ENCODE assay signal across 1 cellular context in the genomic region with DNA sequence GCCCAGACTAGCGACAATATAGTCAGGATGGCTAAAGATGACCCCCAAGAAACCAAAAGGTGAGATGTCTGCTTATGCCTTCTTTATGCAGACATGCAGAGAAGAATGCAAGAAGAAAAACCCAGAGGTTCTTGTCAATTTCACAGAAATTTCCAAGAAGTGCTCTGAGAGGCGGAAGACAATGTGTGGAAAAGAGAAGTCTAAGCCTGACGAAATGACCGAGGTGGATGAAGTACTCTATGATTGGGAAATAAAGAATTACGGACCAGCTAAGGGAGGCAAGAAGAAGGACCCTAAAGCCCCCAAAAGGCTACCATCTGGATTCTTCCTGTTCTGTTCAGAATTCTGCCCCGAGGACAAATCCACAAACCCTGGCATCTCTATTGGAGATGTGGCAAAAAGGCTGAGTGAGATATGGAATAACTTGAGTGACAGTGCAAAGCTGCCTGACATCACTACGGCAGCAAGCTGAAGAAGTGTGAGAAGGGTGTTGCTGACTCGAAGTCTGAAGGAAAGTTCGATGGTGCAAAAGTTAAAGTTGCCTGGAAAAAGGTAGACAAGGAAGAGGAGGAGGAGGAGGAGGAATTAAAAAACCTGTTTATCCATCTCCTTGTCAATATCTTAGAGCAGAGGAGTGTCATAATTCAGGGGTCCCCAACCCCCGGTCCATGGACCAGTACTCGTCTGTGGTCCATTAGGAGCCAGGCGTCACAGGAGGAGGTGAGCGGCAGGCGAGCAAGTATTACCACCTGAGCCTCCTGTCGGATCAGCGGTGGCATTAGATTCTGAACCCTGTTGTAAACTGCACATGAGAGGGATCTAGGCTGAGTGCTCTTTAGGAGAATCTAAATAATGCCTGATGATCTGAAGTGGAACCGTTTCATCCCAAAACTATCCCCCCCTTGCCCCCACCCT.
TF ChIP-seq lines count a peak whose summit lies in the region.

No MANE protein-coding gene starts in this region.

TF ChIP-seq in H1, 55 proteins besides CTCF, POLR2A, EP300 and RAD21:
- TF ChIP-seq SRF (IDR thresholded peaks at IDR 0.05; ENCODE audit: low read depth, low read length) (no peak), POU5F1 (IDR thresholded peaks at IDR 0.05; ENCODE audit: low read depth, low read length) (no peak), SP2 (IDR thresholded peaks at IDR 0.05; ENCODE audit: low read length) (no peak), PHF8 (conservative IDR thresholded peaks at IDR 0.05; ENCODE audit: low read depth, low read length) (no peak)
